ENCODE assay signal across 17 cellular contexts in genomic region chr18:32025744-32026143, GRCh38. TPM values are rescaled to one million over a fixed set of nuclear protein-coding genes. Genes with fewer than 3 reads are reported as not detected.
DNase-seq lines count a peak whose midpoint lies in the region; ATAC-seq and TF ChIP-seq lines count a peak whose summit lies in the region.
"Had no signal": no experiment of that assay in that cellular context is flagged by ENCODE, and none has a peak within 500 bp of the region (broad histone marks: within the 10 kb centered on the region; RNA-seq: fewer than 3 reads in every experiment).

No MANE protein-coding gene starts in this region.

- CTCF ChIA-PET in T-cell (lab: Charles Lee) (interaction anchor here (0.7 to 1.4 kb wide), 4 partner anchors 14 to 120 kb away, joined by 3 to 4 read pairs (median 4); no protein-coding TSS in a partner anchor), Calu3 (lab: Charles Lee) (no interaction called here)

- peaks cover 65% of the 10 kb centered on the region for H3K4me1 Mint-ChIP-seq in stimulated activated naive CD8-positive, alpha-beta T cell treated with anti-CD3 and anti-CD28 coated beads, Interleukin-15, Interleukin-2, amounts not matched to agents 100 ng/mL and 50 ng/mL, for 24 hours (ENCODE audit: low read depth)
- H3K4me1 Mint-ChIP-seq in T-cell (peaks cover 81 to 86% (median 82%) of the 10 kb centered on the region in 3 donors), Calu3 (ENCODE audit: low read depth, unreplicated experiment) (peaks cover 15% of the 10 kb centered on the region)
- peaks cover 71% of the 10 kb centered on the region for H3K4me1 Mint-ChIP-seq in central memory CD8-positive, alpha-beta T cell
- peaks cover 83% of the 10 kb centered on the region for H3K4me1 Mint-ChIP-seq in stimulated activated naive CD8-positive, alpha-beta T cell treated with anti-CD3 and anti-CD28 coated beads, Interleukin-15, amount 100 ng/mL, for 72 hours

- DNase-seq in stimulated activated naive CD8-positive, alpha-beta T cell treated with anti-CD3 and anti-CD28 coated beads, Interleukin-15, Interleukin-2, amounts not matched to agents 100 U/mL and 50 U/mL, for 24 hours, result no peak
- DNase-seq in T-cell (no peak), NCI-H146 treated with DMSO at 0.1 percent for 48 hours (lab: John Stamatoyannopoulos, UW; ENCODE audit: unreplicated experiment) (no peak), Calu3 (no peak)
- no peak for DNase-seq in central memory CD8-positive, alpha-beta T cell (ENCODE audit: low spot score in 2 of 2)
- no peak for DNase-seq in stimulated activated naive CD8-positive, alpha-beta T cell treated with anti-CD3 and anti-CD28 coated beads, Interleukin-15, amount 100 ng/mL, for 72 hours
- DNase-seq: activated naive CD4-positive, alpha-beta T cell treated with Interleukin-2 at 50 U/mL for 16 hours; body of pancreas; GDM1; Kasumi-1; NCI-H524 treated with DMSO at 0.1 percent for 48 hours; right lobe of liver; stomach; SW 1271; upper lobe of right lung had no signal

- no peaks in the 10 kb centered on the region for H3K9me3 Mint-ChIP-seq in stimulated activated naive CD8-positive, alpha-beta T cell treated with anti-CD3 and anti-CD28 coated beads, Interleukin-15, Interleukin-2, amounts not matched to agents 100 ng/mL and 50 ng/mL, for 24 hours
- no peaks in the 10 kb centered on the region for H3K9me3 Mint-ChIP-seq in T-cell
- no peaks in the 10 kb centered on the region for H3K9me3 Mint-ChIP-seq in central memory CD8-positive, alpha-beta T cell
- H3K9me3 Mint-ChIP-seq in stimulated activated naive CD8-positive, alpha-beta T cell treated with anti-CD3 and anti-CD28 coated beads, Interleukin-15, amount 100 ng/mL, for 72 hours, result no peaks in the 10 kb centered on the region
- no peaks in the 10 kb centered on the region for H3K9me3 Mint-ChIP-seq in Calu3 (ENCODE audit: low read depth, unreplicated experiment)

- peak overlapping the region; percentile 68 for H3K4me3 Mint-ChIP-seq in stimulated activated naive CD8-positive, alpha-beta T cell treated with anti-CD3 and anti-CD28 coated beads, Interleukin-15, Interleukin-2, amounts not matched to agents 100 ng/mL and 50 ng/mL, for 24 hours
- H3K4me3 Mint-ChIP-seq in T-cell (peak overlapping the region; percentile 34 to 72 (median 60)), Calu3 (ENCODE audit: low read depth, unreplicated experiment) (no peak overlapping the region)
- H3K4me3 Mint-ChIP-seq in central memory CD8-positive, alpha-beta T cell, result peak overlapping the region; percentile 65
- H3K4me3 Mint-ChIP-seq in stimulated activated naive CD8-positive, alpha-beta T cell treated with anti-CD3 and anti-CD28 coated beads, Interleukin-15, amount 100 ng/mL, for 72 hours, result peak overlapping the region; percentile 56 to 72

- TF ChIP-seq CTCF in Calu3 (IDR thresholded peaks at IDR 0.05; ENCODE audit: unreplicated experiment), result no peak

- intact Hi-C loops in Calu3 (cut with micrococcal nuclease; ENCODE audit: unreplicated experiment), result no loop called here

- ATAC-seq in stimulated activated naive CD8-positive, alpha-beta T cell treated with anti-CD3 and anti-CD28 coated beads, Interleukin-15, Interleukin-2, amounts not matched to agents 100 U/mL and 50 U/mL, for 24 hours, result no peak
- ATAC-seq in T-cell (replicated peaks in 1 of 4), result no peak
- ATAC-seq in central memory CD8-positive, alpha-beta T cell (replicated peaks; ENCODE audit: extremely low read depth, poor library complexity, severe bottlenecking), result no peak
- ATAC-seq in stimulated activated naive CD8-positive, alpha-beta T cell treated with anti-CD3 and anti-CD28 coated beads, Interleukin-15, amount 100 ng/mL, for 72 hours, result no peak
- ATAC-seq in HG03097 (IDR thresholded peaks at IDR 0.05; ENCODE audit: low FRiP score, unreplicated experiment), result no peak
- ATAC-seq: body of pancreas, right lobe of liver, upper lobe of right lung had no signal

- POLR2A ChIA-PET in T-cell (lab: Charles Lee), result interaction anchor here (0.5 to 1.1 kb wide), 5 partner anchors 10 to 116 kb away, joined by 3 to 8 read pairs (median 7); no protein-coding TSS in a partner anchor

- H3K27ac Mint-ChIP-seq in stimulated activated naive CD8-positive, alpha-beta T cell treated with anti-CD3 and anti-CD28 coated beads, Interleukin-15, Interleukin-2, amounts not matched to agents 100 ng/mL and 50 ng/mL, for 24 hours, result peak overlapping the region; percentile 65
- H3K27ac Mint-ChIP-seq in T-cell (peak overlapping the region; percentile 56 to 91), Calu3 (ENCODE audit: unreplicated experiment) (no peak overlapping the region)
- no peak overlapping the region for H3K27ac Mint-ChIP-seq in central memory CD8-positive, alpha-beta T cell (ENCODE audit: low read depth)
- H3K27ac Mint-ChIP-seq in stimulated activated naive CD8-positive, alpha-beta T cell treated with anti-CD3 and anti-CD28 coated beads, Interleukin-15, amount 100 ng/mL, for 72 hours, result peak overlapping the region; percentile 69 to 71

- H3K36me3 Mint-ChIP-seq in stimulated activated naive CD8-positive, alpha-beta T cell treated with anti-CD3 and anti-CD28 coated beads, Interleukin-15, Interleukin-2, amounts not matched to agents 100 ng/mL and 50 ng/mL, for 24 hours (ENCODE audit: low read depth), result peaks cover 14% of the 10 kb centered on the region
- H3K36me3 Mint-ChIP-seq in T-cell, result peaks cover 40% of the 10 kb centered on the region
- peaks cover 48% of the 10 kb centered on the region for H3K36me3 Mint-ChIP-seq in central memory CD8-positive, alpha-beta T cell (ENCODE audit: insufficient read depth)
- H3K36me3 Mint-ChIP-seq in Calu3 (ENCODE audit: insufficient read depth, unreplicated experiment), result no peaks in the 10 kb centered on the region

- H3K27me3 Mint-ChIP-seq in stimulated activated naive CD8-positive, alpha-beta T cell treated with anti-CD3 and anti-CD28 coated beads, Interleukin-15, Interleukin-2, amounts not matched to agents 100 ng/mL and 50 ng/mL, for 24 hours, result no peaks in the 10 kb centered on the region
- H3K27me3 Mint-ChIP-seq in T-cell, result no peaks in the 10 kb centered on the region
- H3K27me3 Mint-ChIP-seq in central memory CD8-positive, alpha-beta T cell, result no peaks in the 10 kb centered on the region
- no peaks in the 10 kb centered on the region for H3K27me3 Mint-ChIP-seq in stimulated activated naive CD8-positive, alpha-beta T cell treated with anti-CD3 and anti-CD28 coated beads, Interleukin-15, amount 100 ng/mL, for 72 hours
- H3K27me3 Mint-ChIP-seq in Calu3 (ENCODE audit: unreplicated experiment), result no peaks in the 10 kb centered on the region

- BruUV-seq in Calu3 (replicated peaks; lab: Mats Ljungman, UMichigan), result no TSS peak

RNA-seq across cellular contexts. Expression of gene RNF125, which starts 7.1 kb away (rescaled TPM):
- total RNA-seq in T-cell, result 10 to 100 TPM; 33.6 to 70.1 (median 37.4) TPM
- total RNA-seq in Calu3 (2022), result 0.50 and 0.98 TPM in 2 replicates

Comparison
In these comparisons a context has a peak if more than half of its experiments do, and no peak if none do; other contexts are left out.
1. H3K27ac Mint-ChIP-seq: peak in stimulated activated naive CD8-positive, alpha-beta T cell treated with anti-CD3 and anti-CD28 coated beads, Interleukin-15, Interleukin-2, amounts not matched to agents 100 ng/mL and 50 ng/mL, for 24 hours (single experiment), T-cell (2 of 2) and stimulated activated naive CD8-positive, alpha-beta T cell treated with anti-CD3 and anti-CD28 coated beads, Interleukin-15, amount 100 ng/mL, for 72 hours (2 of 2); none in central memory CD8-positive, alpha-beta T cell (single experiment) and Calu3 (single experiment).
2. RNA of gene RNF125, which starts 7.1 kb away (total RNA-seq): 33.6 to 70.1 TPM in T-cell; 0.50 to 0.98 TPM in Calu3; every median in the first group is over 10 times any median in the second.